In the genomic region with DNA sequence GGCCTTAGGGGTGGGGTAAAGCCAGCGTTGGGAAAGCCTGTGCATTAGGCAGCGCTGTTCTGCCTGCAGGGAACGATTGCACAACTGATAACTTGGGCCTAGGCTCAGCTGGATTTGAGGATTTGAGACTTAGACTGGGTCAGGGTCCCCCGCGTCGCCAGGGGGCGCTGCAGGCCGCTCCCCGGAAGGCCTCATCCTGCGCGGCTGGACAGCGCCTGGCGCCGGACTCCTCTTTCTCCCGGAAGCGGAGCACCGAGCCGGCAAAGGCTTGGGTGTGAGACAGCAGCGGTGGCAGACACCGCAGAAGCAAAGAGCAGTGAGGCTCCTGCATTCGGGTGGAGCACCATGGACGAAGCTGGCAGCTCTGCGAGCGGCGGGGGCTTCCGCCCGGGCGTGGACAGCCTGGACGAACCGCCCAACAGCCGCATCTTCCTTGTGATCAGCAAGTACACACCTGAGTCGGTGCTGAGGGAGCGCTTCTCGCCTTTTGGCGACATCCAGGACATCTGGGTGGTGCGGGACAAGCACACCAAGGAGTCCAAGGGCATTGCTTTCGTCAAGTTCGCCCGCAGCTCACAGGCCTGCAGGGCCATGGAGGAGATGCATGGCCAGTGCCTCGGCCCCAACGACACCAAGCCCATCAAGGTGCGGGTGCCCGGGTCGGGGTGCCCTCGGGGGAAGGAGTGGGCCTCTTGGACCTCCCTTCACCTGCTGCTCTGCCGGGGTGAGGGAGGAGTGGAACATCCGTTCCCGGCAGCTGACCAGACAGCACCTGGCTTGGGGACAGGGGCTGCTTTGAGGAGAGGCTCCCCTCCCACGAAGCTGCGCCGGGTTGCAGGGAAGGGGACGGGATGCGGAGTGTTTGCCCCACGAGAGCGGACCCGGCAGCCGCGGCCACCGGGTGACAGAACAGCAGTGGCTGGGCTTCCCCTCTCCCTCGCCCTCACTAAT, we compare ENCODE assay signal across 1 cellular context.
TF ChIP-seq lines count a peak whose summit lies in the region.

A gene with protein sequence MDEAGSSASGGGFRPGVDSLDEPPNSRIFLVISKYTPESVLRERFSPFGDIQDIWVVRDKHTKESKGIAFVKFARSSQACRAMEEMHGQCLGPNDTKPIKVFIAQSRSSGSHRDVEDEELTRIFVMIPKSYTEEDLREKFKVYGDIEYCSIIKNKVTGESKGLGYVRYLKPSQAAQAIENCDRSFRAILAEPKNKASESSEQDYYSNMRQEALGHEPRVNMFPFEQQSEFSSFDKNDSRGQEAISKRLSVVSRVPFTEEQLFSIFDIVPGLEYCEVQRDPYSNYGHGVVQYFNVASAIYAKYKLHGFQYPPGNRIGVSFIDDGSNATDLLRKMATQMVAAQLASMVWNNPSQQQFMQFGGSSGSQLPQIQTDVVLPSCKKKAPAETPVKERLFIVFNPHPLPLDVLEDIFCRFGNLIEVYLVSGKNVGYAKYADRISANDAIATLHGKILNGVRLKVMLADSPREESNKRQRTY (plus strand): TSS at position 236 of the 951 bp plus-strand sequence. CDS start 110 bp downstream, at position 346.

TF ChIP-seq in HEK293, 187 proteins besides CTCF, POLR2A, EP300 and RAD21 (continued from another document and continues in another):
- TF ChIP-seq GFI1B (tag by site-specific recombination; IDR thresholded peaks at IDR 0.05) (no peak), PRDM1 (tag by site-specific recombination; IDR thresholded peaks at IDR 0.05) (no peak), MZF1 (tag by site-specific recombination; IDR thresholded peaks at IDR 0.05; ENCODE audit: borderline replicate concordance) (peak; percentile 87), ZBTB48 (tag by site-specific recombination; IDR thresholded peaks at IDR 0.05) (no peak), SP2 (tag by site-specific recombination; IDR thresholded peaks at IDR 0.05) (peak; percentile 53), OVOL3 (tag by site-specific recombination; IDR thresholded peaks at IDR 0.05) (no peak), REPIN1 (tag by site-specific recombination; IDR thresholded peaks at IDR 0.05; ENCODE audit: low read depth) (no peak), ZNF366 (tag by site-specific recombination; conservative IDR thresholded peaks at IDR 0.05) (no peak; the same call in 1 of the 2 replicates), ZNF621 (tag by site-specific recombination; IDR thresholded peaks at IDR 0.05) (no peak), YY1 (tag by site-specific recombination; IDR thresholded peaks at IDR 0.05) (peak; percentile 47; the same call in 1 of the 2 replicates), ZNF571 (tag by site-specific recombination; IDR thresholded peaks at IDR 0.05) (no peak), ZNF248 (tag by site-specific recombination; IDR thresholded peaks at IDR 0.05) (no peak), HOXA7 (CRISPR knock-in tag; IDR thresholded peaks at IDR 0.05; ENCODE audit: borderline replicate concordance) (no peak), ZNF830 (tag by site-specific recombination; IDR thresholded peaks at IDR 0.05; ENCODE audit: low read depth) (no peak), ZNF701 (tag by site-specific recombination; IDR thresholded peaks at IDR 0.05) (no peak), ZNF132 (tag by site-specific recombination; IDR thresholded peaks at IDR 0.05; ENCODE audit: borderline replicate concordance) (no peak), ZNF23 (tag by site-specific recombination; IDR thresholded peaks at IDR 0.05; ENCODE audit: borderline replicate concordance) (no peak), FEZF1 (tag by site-specific recombination; IDR thresholded peaks at IDR 0.05) (no peak; the same call in 1 of the 2 replicates), ZNF157 (tag by site-specific recombination; IDR thresholded peaks at IDR 0.05) (no peak), ZNF658 (tag by site-specific recombination; IDR thresholded peaks at IDR 0.05) (no peak), TCF7L2 (IDR thresholded peaks at IDR 0.05; ENCODE audit: borderline replicate concordance, low read depth, low read length) (no peak), SALL2 (tag by site-specific recombination; IDR thresholded peaks at IDR 0.05; ENCODE audit: borderline replicate concordance) (no peak), KLF1 (tag by site-specific recombination; IDR thresholded peaks at IDR 0.05) (no peak), ZNF155 (tag by site-specific recombination; IDR thresholded peaks at IDR 0.05) (no peak), ZNF707 (tag by site-specific recombination; IDR thresholded peaks at IDR 0.05) (no peak), ZNF37A (tag by site-specific recombination; IDR thresholded peaks at IDR 0.05) (no peak), ZBTB17 (tag by site-specific recombination; IDR thresholded peaks at IDR 0.05) (peak; percentile 99), ZNF184 (tag by site-specific recombination; IDR thresholded peaks at IDR 0.05) (no peak), HOXD13 (CRISPR knock-in tag; IDR thresholded peaks at IDR 0.05; ENCODE audit: borderline replicate concordance) (no peak), ZNF558 (tag by site-specific recombination; IDR thresholded peaks at IDR 0.05) (no peak), ZNF292 (tag by site-specific recombination; IDR thresholded peaks at IDR 0.05; ENCODE audit: borderline replicate concordance, low read depth) (no peak), ZNF623 (tag by site-specific recombination; IDR thresholded peaks at IDR 0.05) (no peak), ZFP41 (tag by site-specific recombination; IDR thresholded peaks at IDR 0.05; ENCODE audit: borderline replicate concordance) (no peak), EGR2 (tag by site-specific recombination; IDR thresholded peaks at IDR 0.05; ENCODE audit: low read depth) (no peak), ZNF138 (tag by site-specific recombination; IDR thresholded peaks at IDR 0.05; ENCODE audit: borderline replicate concordance) (no peak), ZNF214 (tag by site-specific recombination; IDR thresholded peaks at IDR 0.05; ENCODE audit: borderline replicate concordance) (no peak), ZNF629 (tag by site-specific recombination; IDR thresholded peaks at IDR 0.05) (peak; percentile 66), ZNF223 (tag by site-specific recombination; IDR thresholded peaks at IDR 0.05) (0 out of 2 replicates have a peak, but pooled peaks have one; percentile 42), ZSCAN23 (tag by site-specific recombination; IDR thresholded peaks at IDR 0.05) (no peak), ZNF423 (tag by site-specific recombination; IDR thresholded peaks at IDR 0.05) (no peak)
- TF ChIP-seq, protein P1, sequence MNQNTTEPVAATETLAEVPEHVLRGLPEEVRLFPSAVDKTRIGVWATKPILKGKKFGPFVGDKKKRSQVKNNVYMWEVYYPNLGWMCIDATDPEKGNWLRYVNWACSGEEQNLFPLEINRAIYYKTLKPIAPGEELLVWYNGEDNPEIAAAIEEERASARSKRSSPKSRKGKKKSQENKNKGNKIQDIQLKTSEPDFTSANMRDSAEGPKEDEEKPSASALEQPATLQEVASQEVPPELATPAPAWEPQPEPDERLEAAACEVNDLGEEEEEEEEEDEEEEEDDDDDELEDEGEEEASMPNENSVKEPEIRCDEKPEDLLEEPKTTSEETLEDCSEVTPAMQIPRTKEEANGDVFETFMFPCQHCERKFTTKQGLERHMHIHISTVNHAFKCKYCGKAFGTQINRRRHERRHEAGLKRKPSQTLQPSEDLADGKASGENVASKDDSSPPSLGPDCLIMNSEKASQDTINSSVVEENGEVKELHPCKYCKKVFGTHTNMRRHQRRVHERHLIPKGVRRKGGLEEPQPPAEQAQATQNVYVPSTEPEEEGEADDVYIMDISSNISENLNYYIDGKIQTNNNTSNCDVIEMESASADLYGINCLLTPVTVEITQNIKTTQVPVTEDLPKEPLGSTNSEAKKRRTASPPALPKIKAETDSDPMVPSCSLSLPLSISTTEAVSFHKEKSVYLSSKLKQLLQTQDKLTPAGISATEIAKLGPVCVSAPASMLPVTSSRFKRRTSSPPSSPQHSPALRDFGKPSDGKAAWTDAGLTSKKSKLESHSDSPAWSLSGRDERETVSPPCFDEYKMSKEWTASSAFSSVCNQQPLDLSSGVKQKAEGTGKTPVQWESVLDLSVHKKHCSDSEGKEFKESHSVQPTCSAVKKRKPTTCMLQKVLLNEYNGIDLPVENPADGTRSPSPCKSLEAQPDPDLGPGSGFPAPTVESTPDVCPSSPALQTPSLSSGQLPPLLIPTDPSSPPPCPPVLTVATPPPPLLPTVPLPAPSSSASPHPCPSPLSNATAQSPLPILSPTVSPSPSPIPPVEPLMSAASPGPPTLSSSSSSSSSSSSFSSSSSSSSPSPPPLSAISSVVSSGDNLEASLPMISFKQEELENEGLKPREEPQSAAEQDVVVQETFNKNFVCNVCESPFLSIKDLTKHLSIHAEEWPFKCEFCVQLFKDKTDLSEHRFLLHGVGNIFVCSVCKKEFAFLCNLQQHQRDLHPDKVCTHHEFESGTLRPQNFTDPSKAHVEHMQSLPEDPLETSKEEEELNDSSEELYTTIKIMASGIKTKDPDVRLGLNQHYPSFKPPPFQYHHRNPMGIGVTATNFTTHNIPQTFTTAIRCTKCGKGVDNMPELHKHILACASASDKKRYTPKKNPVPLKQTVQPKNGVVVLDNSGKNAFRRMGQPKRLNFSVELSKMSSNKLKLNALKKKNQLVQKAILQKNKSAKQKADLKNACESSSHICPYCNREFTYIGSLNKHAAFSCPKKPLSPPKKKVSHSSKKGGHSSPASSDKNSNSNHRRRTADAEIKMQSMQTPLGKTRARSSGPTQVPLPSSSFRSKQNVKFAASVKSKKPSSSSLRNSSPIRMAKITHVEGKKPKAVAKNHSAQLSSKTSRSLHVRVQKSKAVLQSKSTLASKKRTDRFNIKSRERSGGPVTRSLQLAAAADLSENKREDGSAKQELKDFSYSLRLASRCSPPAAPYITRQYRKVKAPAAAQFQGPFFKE (tag by site-specific recombination; IDR thresholded peaks at IDR 0.05; ENCODE audit: borderline replicate concordance) = no peak
- TF ChIP-seq, protein P2, sequence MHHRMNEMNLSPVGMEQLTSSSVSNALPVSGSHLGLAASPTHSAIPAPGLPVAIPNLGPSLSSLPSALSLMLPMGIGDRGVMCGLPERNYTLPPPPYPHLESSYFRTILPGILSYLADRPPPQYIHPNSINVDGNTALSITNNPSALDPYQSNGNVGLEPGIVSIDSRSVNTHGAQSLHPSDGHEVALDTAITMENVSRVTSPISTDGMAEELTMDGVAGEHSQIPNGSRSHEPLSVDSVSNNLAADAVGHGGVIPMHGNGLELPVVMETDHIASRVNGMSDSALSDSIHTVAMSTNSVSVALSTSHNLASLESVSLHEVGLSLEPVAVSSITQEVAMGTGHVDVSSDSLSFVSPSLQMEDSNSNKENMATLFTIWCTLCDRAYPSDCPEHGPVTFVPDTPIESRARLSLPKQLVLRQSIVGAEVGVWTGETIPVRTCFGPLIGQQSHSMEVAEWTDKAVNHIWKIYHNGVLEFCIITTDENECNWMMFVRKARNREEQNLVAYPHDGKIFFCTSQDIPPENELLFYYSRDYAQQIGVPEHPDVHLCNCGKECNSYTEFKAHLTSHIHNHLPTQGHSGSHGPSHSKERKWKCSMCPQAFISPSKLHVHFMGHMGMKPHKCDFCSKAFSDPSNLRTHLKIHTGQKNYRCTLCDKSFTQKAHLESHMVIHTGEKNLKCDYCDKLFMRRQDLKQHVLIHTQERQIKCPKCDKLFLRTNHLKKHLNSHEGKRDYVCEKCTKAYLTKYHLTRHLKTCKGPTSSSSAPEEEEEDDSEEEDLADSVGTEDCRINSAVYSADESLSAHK (tag by site-specific recombination; IDR thresholded peaks at IDR 0.05) = no peak
- TF ChIP-seq, protein P3, sequence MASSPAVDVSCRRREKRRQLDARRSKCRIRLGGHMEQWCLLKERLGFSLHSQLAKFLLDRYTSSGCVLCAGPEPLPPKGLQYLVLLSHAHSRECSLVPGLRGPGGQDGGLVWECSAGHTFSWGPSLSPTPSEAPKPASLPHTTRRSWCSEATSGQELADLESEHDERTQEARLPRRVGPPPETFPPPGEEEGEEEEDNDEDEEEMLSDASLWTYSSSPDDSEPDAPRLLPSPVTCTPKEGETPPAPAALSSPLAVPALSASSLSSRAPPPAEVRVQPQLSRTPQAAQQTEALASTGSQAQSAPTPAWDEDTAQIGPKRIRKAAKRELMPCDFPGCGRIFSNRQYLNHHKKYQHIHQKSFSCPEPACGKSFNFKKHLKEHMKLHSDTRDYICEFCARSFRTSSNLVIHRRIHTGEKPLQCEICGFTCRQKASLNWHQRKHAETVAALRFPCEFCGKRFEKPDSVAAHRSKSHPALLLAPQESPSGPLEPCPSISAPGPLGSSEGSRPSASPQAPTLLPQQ (tag by site-specific recombination; IDR thresholded peaks at IDR 0.05) = peak; percentile 61; the same call in 1 of the 2 replicates
- TF ChIP-seq, protein P4, sequence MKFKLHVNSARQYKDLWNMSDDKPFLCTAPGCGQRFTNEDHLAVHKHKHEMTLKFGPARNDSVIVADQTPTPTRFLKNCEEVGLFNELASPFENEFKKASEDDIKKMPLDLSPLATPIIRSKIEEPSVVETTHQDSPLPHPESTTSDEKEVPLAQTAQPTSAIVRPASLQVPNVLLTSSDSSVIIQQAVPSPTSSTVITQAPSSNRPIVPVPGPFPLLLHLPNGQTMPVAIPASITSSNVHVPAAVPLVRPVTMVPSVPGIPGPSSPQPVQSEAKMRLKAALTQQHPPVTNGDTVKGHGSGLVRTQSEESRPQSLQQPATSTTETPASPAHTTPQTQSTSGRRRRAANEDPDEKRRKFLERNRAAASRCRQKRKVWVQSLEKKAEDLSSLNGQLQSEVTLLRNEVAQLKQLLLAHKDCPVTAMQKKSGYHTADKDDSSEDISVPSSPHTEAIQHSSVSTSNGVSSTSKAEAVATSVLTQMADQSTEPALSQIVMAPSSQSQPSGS (tag by site-specific recombination; IDR thresholded peaks at IDR 0.05; ENCODE audit: low read depth) = no peak
- TF ChIP-seq, protein P5, sequence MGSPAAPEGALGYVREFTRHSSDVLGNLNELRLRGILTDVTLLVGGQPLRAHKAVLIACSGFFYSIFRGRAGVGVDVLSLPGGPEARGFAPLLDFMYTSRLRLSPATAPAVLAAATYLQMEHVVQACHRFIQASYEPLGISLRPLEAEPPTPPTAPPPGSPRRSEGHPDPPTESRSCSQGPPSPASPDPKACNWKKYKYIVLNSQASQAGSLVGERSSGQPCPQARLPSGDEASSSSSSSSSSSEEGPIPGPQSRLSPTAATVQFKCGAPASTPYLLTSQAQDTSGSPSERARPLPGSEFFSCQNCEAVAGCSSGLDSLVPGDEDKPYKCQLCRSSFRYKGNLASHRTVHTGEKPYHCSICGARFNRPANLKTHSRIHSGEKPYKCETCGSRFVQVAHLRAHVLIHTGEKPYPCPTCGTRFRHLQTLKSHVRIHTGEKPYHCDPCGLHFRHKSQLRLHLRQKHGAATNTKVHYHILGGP (tag by site-specific recombination; IDR thresholded peaks at IDR 0.05) = no peak
